1 cellular context compared by ENCODE assay signal in the genomic region with DNA sequence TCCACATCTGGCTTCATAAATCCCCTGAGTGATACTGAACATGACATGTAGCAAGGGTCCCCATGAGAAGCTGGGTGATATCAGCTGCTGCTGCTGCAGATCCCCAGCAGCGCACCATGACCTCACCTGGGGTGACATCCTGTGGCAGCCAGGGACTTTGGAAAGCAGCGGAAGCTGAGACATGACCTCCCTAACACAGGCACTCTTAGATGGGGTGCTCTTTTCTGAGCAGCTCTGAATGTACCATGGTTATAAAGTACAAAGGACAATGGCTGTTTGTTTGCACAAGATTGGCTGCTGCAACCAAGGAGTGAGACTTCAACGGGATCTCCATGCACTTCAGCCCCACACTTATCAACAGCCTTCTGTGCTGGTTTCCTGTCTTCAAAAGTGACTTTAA.
TF ChIP-seq lines count a peak whose summit lies in the region.

No MANE protein-coding gene starts in this region.

TF ChIP-seq in HepG2, 621 proteins besides CTCF, POLR2A, EP300 and RAD21 (continued from another document and continues in another):
- TF ChIP-seq, protein P1, sequence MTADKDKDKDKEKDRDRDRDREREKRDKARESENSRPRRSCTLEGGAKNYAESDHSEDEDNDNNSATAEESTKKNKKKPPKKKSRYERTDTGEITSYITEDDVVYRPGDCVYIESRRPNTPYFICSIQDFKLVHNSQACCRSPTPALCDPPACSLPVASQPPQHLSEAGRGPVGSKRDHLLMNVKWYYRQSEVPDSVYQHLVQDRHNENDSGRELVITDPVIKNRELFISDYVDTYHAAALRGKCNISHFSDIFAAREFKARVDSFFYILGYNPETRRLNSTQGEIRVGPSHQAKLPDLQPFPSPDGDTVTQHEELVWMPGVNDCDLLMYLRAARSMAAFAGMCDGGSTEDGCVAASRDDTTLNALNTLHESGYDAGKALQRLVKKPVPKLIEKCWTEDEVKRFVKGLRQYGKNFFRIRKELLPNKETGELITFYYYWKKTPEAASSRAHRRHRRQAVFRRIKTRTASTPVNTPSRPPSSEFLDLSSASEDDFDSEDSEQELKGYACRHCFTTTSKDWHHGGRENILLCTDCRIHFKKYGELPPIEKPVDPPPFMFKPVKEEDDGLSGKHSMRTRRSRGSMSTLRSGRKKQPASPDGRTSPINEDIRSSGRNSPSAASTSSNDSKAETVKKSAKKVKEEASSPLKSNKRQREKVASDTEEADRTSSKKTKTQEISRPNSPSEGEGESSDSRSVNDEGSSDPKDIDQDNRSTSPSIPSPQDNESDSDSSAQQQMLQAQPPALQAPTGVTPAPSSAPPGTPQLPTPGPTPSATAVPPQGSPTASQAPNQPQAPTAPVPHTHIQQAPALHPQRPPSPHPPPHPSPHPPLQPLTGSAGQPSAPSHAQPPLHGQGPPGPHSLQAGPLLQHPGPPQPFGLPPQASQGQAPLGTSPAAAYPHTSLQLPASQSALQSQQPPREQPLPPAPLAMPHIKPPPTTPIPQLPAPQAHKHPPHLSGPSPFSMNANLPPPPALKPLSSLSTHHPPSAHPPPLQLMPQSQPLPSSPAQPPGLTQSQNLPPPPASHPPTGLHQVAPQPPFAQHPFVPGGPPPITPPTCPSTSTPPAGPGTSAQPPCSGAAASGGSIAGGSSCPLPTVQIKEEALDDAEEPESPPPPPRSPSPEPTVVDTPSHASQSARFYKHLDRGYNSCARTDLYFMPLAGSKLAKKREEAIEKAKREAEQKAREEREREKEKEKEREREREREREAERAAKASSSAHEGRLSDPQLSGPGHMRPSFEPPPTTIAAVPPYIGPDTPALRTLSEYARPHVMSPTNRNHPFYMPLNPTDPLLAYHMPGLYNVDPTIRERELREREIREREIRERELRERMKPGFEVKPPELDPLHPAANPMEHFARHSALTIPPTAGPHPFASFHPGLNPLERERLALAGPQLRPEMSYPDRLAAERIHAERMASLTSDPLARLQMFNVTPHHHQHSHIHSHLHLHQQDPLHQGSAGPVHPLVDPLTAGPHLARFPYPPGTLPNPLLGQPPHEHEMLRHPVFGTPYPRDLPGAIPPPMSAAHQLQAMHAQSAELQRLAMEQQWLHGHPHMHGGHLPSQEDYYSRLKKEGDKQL (CRISPR knock-in tag; IDR thresholded peaks at IDR 0.05; ENCODE audit: low read depth): no peak
- TF ChIP-seq MTF1 (CRISPR knock-in tag; IDR thresholded peaks at IDR 0.05) (no peak), SNAPC5 (CRISPR knock-in tag; IDR thresholded peaks at IDR 0.05; ENCODE audit: borderline replicate concordance) (no peak), KLF11 (CRISPR knock-in tag; IDR thresholded peaks at IDR 0.05) (no peak), GTF3A (CRISPR knock-in tag; conservative IDR thresholded peaks at IDR 0.05) (no peak), ZMAT3 (CRISPR knock-in tag; conservative IDR thresholded peaks at IDR 0.05) (0 out of 2 replicates have a peak, but pooled peaks have one; percentile 66), SRSF9 (IDR thresholded peaks at IDR 0.05; ENCODE audit: borderline replicate concordance, insufficient read depth, low read depth, low read length, poor library complexity, severe bottlenecking) (no peak), TMF1 (CRISPR knock-in tag; IDR thresholded peaks at IDR 0.05; ENCODE audit: low read depth) (no peak), TP53 (CRISPR knock-in tag; conservative IDR thresholded peaks at IDR 0.05) (no peak), BCL6 (CRISPR knock-in tag; IDR thresholded peaks at IDR 0.05) (peak; percentile 80), MIER2 (CRISPR knock-in tag; IDR thresholded peaks at IDR 0.05) (peak; percentile 85), GATA4 (IDR thresholded peaks at IDR 0.05; ENCODE audit: borderline replicate concordance, low read depth) (no peak; the same call in 1 of the 2 replicates), RFXANK (CRISPR knock-in tag; IDR thresholded peaks at IDR 0.05) (peak; percentile 36; the same call in 1 of the 2 replicates), TCF7 (IDR thresholded peaks at IDR 0.05; ENCODE audit: low read depth) (peak; percentile 50; the same call in 1 of the 2 replicates), ZNF703 (CRISPR knock-in tag; IDR thresholded peaks at IDR 0.05; ENCODE audit: borderline replicate concordance) (no peak), MAF1 (CRISPR knock-in tag; IDR thresholded peaks at IDR 0.05; ENCODE audit: borderline replicate concordance) (no peak), TRIM24 (CRISPR knock-in tag; IDR thresholded peaks at IDR 0.05) (0 out of 2 replicates have a peak, but pooled peaks have one; percentile 10), ZBTB38 (CRISPR knock-in tag; IDR thresholded peaks at IDR 0.05) (peak; percentile 70; the same call in 1 of the 2 replicates), AGO1 (IDR thresholded peaks at IDR 0.05; ENCODE audit: low read depth, low read length, poor library complexity, severe bottlenecking) (no peak), GFI1 (CRISPR knock-in tag; IDR thresholded peaks at IDR 0.05; ENCODE audit: borderline replicate concordance) (peak; percentile 57; the same call in 1 of the 2 replicates), GPN1 (CRISPR knock-in tag; IDR thresholded peaks at IDR 0.05; ENCODE audit: borderline replicate concordance) (no peak), ZNF792 (CRISPR knock-in tag; IDR thresholded peaks at IDR 0.05) (peak; percentile 67; the same call in 1 of the 2 replicates), PAX8 (CRISPR knock-in tag; IDR thresholded peaks at IDR 0.05; ENCODE audit: borderline replicate concordance) (no peak), ZBTB42 (CRISPR knock-in tag; IDR thresholded peaks at IDR 0.05) (no peak), HMG20A (CRISPR knock-in tag; IDR thresholded peaks at IDR 0.05; ENCODE audit: borderline replicate concordance) (peak; percentile 87), ZFP41 (CRISPR knock-in tag; IDR thresholded peaks at IDR 0.05; ENCODE audit: borderline replicate concordance) (no peak), KLF6 (CRISPR knock-in tag; IDR thresholded peaks at IDR 0.05) (no peak), TOE1 (CRISPR knock-in tag; IDR thresholded peaks at IDR 0.05) (no peak), ZNF382 (CRISPR knock-in tag; IDR thresholded peaks at IDR 0.05; ENCODE audit: borderline replicate concordance) (no peak), ZNF33B (CRISPR knock-in tag; IDR thresholded peaks at IDR 0.05) (no peak), ZNF672 (CRISPR knock-in tag; IDR thresholded peaks at IDR 0.05) (no peak), SMARCE1 (IDR thresholded peaks at IDR 0.05; ENCODE audit: borderline replicate concordance) (no peak), TERF1 (CRISPR knock-in tag; IDR thresholded peaks at IDR 0.05) (no peak), SSRP1 (CRISPR knock-in tag; IDR thresholded peaks at IDR 0.05) (no peak)
- TF ChIP-seq, protein P2, sequence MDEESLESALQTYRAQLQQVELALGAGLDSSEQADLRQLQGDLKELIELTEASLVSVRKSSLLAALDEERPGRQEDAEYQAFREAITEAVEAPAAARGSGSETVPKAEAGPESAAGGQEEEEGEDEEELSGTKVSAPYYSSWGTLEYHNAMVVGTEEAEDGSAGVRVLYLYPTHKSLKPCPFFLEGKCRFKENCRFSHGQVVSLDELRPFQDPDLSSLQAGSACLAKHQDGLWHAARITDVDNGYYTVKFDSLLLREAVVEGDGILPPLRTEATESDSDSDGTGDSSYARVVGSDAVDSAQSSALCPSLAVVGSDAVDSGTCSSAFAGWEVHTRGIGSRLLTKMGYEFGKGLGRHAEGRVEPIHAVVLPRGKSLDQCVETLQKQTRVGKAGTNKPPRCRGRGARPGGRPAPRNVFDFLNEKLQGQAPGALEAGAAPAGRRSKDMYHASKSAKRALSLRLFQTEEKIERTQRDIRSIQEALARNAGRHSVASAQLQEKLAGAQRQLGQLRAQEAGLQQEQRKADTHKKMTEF (CRISPR knock-in tag; IDR thresholded peaks at IDR 0.05): peak; percentile 79
- TF ChIP-seq, protein P3, sequence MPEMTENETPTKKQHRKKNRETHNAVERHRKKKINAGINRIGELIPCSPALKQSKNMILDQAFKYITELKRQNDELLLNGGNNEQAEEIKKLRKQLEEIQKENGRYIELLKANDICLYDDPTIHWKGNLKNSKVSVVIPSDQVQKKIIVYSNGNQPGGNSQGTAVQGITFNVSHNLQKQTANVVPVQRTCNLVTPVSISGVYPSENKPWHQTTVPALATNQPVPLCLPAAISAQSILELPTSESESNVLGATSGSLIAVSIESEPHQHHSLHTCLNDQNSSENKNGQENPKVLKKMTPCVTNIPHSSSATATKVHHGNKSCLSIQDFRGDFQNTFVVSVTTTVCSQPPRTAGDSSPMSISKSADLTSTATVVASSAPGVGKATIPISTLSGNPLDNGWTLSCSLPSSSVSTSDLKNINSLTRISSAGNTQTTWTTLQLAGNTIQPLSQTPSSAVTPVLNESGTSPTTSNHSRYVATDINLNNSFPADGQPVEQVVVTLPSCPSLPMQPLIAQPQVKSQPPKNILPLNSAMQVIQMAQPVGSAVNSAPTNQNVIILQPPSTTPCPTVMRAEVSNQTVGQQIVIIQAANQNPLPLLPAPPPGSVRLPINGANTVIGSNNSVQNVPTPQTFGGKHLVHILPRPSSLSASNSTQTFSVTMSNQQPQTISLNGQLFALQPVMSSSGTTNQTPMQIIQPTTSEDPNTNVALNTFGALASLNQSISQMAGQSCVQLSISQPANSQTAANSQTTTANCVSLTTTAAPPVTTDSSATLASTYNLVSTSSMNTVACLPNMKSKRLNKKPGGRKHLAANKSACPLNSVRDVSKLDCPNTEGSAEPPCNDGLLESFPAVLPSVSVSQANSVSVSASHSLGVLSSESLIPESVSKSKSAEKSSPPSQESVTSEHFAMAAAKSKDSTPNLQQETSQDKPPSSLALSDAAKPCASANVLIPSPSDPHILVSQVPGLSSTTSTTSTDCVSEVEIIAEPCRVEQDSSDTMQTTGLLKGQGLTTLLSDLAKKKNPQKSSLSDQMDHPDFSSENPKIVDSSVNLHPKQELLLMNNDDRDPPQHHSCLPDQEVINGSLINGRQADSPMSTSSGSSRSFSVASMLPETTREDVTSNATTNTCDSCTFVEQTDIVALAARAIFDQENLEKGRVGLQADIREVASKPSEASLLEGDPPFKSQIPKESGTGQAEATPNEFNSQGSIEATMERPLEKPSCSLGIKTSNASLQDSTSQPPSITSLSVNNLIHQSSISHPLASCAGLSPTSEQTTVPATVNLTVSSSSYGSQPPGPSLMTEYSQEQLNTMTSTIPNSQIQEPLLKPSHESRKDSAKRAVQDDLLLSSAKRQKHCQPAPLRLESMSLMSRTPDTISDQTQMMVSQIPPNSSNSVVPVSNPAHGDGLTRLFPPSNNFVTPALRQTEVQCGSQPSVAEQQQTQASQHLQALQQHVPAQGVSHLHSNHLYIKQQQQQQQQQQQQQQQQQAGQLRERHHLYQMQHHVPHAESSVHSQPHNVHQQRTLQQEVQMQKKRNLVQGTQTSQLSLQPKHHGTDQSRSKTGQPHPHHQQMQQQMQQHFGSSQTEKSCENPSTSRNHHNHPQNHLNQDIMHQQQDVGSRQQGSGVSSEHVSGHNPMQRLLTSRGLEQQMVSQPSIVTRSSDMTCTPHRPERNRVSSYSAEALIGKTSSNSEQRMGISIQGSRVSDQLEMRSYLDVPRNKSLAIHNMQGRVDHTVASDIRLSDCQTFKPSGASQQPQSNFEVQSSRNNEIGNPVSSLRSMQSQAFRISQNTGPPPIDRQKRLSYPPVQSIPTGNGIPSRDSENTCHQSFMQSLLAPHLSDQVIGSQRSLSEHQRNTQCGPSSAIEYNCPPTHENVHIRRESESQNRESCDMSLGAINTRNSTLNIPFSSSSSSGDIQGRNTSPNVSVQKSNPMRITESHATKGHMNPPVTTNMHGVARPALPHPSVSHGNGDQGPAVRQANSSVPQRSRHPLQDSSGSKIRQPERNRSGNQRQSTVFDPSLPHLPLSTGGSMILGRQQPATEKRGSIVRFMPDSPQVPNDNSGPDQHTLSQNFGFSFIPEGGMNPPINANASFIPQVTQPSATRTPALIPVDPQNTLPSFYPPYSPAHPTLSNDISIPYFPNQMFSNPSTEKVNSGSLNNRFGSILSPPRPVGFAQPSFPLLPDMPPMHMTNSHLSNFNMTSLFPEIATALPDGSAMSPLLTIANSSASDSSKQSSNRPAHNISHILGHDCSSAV (CRISPR knock-in tag; IDR thresholded peaks at IDR 0.05; ENCODE audit: borderline replicate concordance): no peak
- TF ChIP-seq, protein P4, sequence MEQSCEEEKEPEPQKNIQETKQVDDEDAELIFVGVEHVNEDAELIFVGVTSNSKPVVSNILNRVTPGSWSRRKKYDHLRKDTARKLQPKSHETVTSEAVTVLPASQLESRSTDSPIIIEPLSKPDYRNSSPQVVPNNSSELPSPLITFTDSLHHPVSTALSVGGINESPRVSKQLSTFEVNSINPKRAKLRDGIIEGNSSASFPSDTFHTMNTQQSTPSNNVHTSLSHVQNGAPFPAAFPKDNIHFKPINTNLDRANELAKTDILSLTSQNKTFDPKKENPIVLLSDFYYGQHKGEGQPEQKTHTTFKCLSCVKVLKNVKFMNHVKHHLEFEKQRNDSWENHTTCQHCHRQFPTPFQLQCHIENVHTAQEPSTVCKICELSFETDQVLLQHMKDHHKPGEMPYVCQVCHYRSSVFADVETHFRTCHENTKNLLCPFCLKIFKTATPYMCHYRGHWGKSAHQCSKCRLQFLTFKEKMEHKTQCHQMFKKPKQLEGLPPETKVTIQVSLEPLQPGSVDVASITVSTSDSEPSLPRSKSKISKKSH (CRISPR knock-in tag; IDR thresholded peaks at IDR 0.05; ENCODE audit: borderline replicate concordance): no peak
- TF ChIP-seq, protein P5, sequence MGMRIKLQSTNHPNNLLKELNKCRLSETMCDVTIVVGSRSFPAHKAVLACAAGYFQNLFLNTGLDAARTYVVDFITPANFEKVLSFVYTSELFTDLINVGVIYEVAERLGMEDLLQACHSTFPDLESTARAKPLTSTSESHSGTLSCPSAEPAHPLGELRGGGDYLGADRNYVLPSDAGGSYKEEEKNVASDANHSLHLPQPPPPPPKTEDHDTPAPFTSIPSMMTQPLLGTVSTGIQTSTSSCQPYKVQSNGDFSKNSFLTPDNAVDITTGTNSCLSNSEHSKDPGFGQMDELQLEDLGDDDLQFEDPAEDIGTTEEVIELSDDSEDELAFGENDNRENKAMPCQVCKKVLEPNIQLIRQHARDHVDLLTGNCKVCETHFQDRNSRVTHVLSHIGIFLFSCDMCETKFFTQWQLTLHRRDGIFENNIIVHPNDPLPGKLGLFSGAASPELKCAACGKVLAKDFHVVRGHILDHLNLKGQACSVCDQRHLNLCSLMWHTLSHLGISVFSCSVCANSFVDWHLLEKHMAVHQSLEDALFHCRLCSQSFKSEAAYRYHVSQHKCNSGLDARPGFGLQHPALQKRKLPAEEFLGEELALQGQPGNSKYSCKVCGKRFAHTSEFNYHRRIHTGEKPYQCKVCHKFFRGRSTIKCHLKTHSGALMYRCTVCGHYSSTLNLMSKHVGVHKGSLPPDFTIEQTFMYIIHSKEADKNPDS (CRISPR knock-in tag; IDR thresholded peaks at IDR 0.05): no peak
- TF ChIP-seq, protein P6, sequence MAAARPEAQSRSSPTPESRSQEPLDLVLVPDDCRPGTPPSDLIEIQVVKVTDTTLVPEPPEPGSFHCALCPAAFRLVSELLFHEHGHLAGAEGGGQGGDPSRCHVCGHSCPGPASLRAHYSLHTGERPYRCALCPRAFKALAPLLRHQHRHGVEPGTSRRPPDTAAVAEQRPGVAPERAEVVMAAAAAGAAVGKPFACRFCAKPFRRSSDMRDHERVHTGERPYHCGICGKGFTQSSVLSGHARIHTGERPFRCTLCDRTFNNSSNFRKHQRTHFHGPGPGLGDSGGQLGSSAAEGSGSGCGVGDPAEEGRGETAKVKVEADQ (CRISPR knock-in tag; IDR thresholded peaks at IDR 0.05; ENCODE audit: borderline replicate concordance): no peak
